Comparison of ENCODE assay signal across 18 cellular contexts in genomic region chr1:234125714-234126113, GRCh38.
"Had no signal": no experiment of that assay in that cellular context is flagged by ENCODE, and none has a peak within 500 bp of the region (broad histone marks: within the 10 kb centered on the region; RNA-seq: fewer than 3 reads in every experiment).

No MANE protein-coding gene starts in this region.

- H3K4me3 Mint-ChIP-seq: activated CD4-positive, alpha-beta T cell treated with anti-CD3 and anti-CD28 coated beads, Interleukin-2, amount 10 ng/mL, durations not matched to agents 7 days and 5 days; activated CD8-positive, alpha-beta T cell treated with anti-CD3 and anti-CD28 coated beads for 36 hours; activated naive CD4-positive, alpha-beta T cell treated with anti-CD3 and anti-CD28 coated beads for 36 hours; activated naive CD4-positive, alpha-beta T cell treated with anti-CD3 and anti-CD28 coated beads, Interleukin-2, amount 50 U/mL, for 24 hours; activated naive CD8-positive, alpha-beta T cell treated with anti-CD3 and anti-CD28 coated beads for 36 hours; activated naive CD8-positive, alpha-beta T cell treated with anti-CD3 and anti-CD28 coated beads, Interleukin-2, amount 50 U/mL, for 24 hours; activated T-helper 1 cell treated with anti-CD3 and anti-CD28 coated beads, Interleukin-12 subunit alpha, Interleukin-12 subunit beta, Interleukin-2, Interleukin-4 antibody, amounts not matched to agents 30 ng/mL and 10 ng/mL and 1 ng/mL, durations not matched to agents 14 hours and 24 hours and 36 hours had no signal

- H3K4me3 ChIP-seq: adrenal gland, body of pancreas had no signal

- H3K9me3 ChIP-seq: adrenal gland, body of pancreas had no signal

- H3K4me1 ChIP-seq: adrenal gland, body of pancreas had no signal

- H3K9me3 Mint-ChIP-seq: activated CD8-positive, alpha-beta T cell treated with anti-CD3 and anti-CD28 coated beads for 36 hours; activated naive CD4-positive, alpha-beta T cell treated with anti-CD3 and anti-CD28 coated beads for 36 hours; activated naive CD4-positive, alpha-beta T cell treated with anti-CD3 and anti-CD28 coated beads, Interleukin-2, amount 50 U/mL, for 24 hours; activated naive CD8-positive, alpha-beta T cell treated with anti-CD3 and anti-CD28 coated beads for 36 hours; activated naive CD8-positive, alpha-beta T cell treated with anti-CD3 and anti-CD28 coated beads, Interleukin-2, amount 50 U/mL, for 24 hours; activated T-helper 1 cell treated with anti-CD3 and anti-CD28 coated beads, Interleukin-12 subunit alpha, Interleukin-12 subunit beta, Interleukin-2, Interleukin-4 antibody, amounts not matched to agents 30 ng/mL and 10 ng/mL and 1 ng/mL, durations not matched to agents 14 hours and 24 hours and 36 hours had no signal

- H3K27ac ChIP-seq: adrenal gland, body of pancreas, epithelial cell of prostate had no signal

- H3K36me3 Mint-ChIP-seq: activated naive CD4-positive, alpha-beta T cell treated with anti-CD3 and anti-CD28 coated beads, Interleukin-2, amount 50 U/mL, for 24 hours; activated naive CD8-positive, alpha-beta T cell treated with anti-CD3 and anti-CD28 coated beads for 36 hours had no signal

- ATAC-seq: body of pancreas had no signal

- H3K4me1 Mint-ChIP-seq: activated CD4-positive, alpha-beta T cell treated with anti-CD3 and anti-CD28 coated beads, Interleukin-2, amount 10 ng/mL, durations not matched to agents 7 days and 5 days; activated naive CD4-positive, alpha-beta T cell treated with anti-CD3 and anti-CD28 coated beads, Interleukin-2, amount 50 U/mL, for 24 hours; activated naive CD8-positive, alpha-beta T cell treated with anti-CD3 and anti-CD28 coated beads for 36 hours; activated naive CD8-positive, alpha-beta T cell treated with anti-CD3 and anti-CD28 coated beads, Interleukin-2, amount 50 U/mL, for 24 hours had no signal

- H3K36me3 ChIP-seq: adrenal gland had no signal

- H3K27ac Mint-ChIP-seq: activated CD4-positive, alpha-beta T cell treated with anti-CD3 and anti-CD28 coated beads, Interleukin-2, amount 10 ng/mL, durations not matched to agents 7 days and 5 days; activated CD8-positive, alpha-beta T cell treated with anti-CD3 and anti-CD28 coated beads for 36 hours; activated naive CD4-positive, alpha-beta T cell treated with anti-CD3 and anti-CD28 coated beads for 36 hours; activated naive CD4-positive, alpha-beta T cell treated with anti-CD3 and anti-CD28 coated beads, Interleukin-2, amount 50 U/mL, for 24 hours; activated naive CD8-positive, alpha-beta T cell treated with anti-CD3 and anti-CD28 coated beads for 36 hours; activated naive CD8-positive, alpha-beta T cell treated with anti-CD3 and anti-CD28 coated beads, Interleukin-2, amount 50 U/mL, for 24 hours; activated T-helper 1 cell treated with anti-CD3 and anti-CD28 coated beads, Interleukin-12 subunit alpha, Interleukin-12 subunit beta, Interleukin-2, Interleukin-4 antibody, amounts not matched to agents 30 ng/mL and 10 ng/mL and 1 ng/mL, durations not matched to agents 14 hours and 24 hours and 36 hours; activated T-helper 2 cell treated with anti-CD3 and anti-CD28 coated beads, Interferon-gamma antibody, Interleukin-2, Interleukin-4, amounts not matched to agents 10 μg/mL and 5 μg/mL and 100 μg/mL, durations not matched to agents 14 hours and 24 hours and 36 hours had no signal

- DNase-seq: activated CD4-positive, alpha-beta T cell treated with anti-CD3 and anti-CD28 coated beads for 1 hour; activated CD8-positive, alpha-beta memory T cell treated with anti-CD3 and anti-CD28 coated beads for 24 hours; activated CD8-positive, alpha-beta memory T cell treated with anti-CD3 and anti-CD28 coated beads, Interleukin-2, amount 50 U/mL, for 4 hours; activated T-cell treated with anti-CD3 and anti-CD28 coated beads, Interleukin-2, amount 50 U/mL, for 1 hour; aorta; cortex of kidney; effector CD8-positive, alpha-beta T cell had no signal
